8 cellular contexts compared by ENCODE assay signal in genomic region chr3:16480861-16481569, GRCh38. TPM values are rescaled to one million over a fixed set of nuclear protein-coding genes. Genes with fewer than 3 reads are reported as not detected.
A peak's percentile ranks its signal among the peaks of the same experiment; 100 is the strongest.
DNase-seq lines count a peak whose midpoint lies in the region; ATAC-seq lines count a peak whose summit lies in the region.

No MANE protein-coding gene starts in this region.

- peaks cover 86 to 97% (median 89%) of the 10 kb centered on the region in 3 donors for H3K4me1 Mint-ChIP-seq in T-cell

- H3K36me3 ChIP-seq in BLaER1 treated with 17β-estradiol and CSF1 and Interleukin-3, amounts not matched to agents 10 nM and 100 nM, result peaks cover 54 to 89% (median 74%) of the 10 kb centered on the region in 11 experiments

- DNase-seq in T-cell, result peak in 3 of 34 experiments; percentile 13 to 23 (median 15)
- DNase-seq in iris pigment epithelial cell (ENCODE audit: low read depth), result peak; percentile 85
- no peak for DNase-seq in SK-N-DZ (ENCODE audit: low spot score)
- DNase-seq in activated gamma-delta T cell treated with Interleukin-2 at 50 U/mL for 16 hours, result no peak
- no peak for DNase-seq in foreskin melanocyte

- H3K27me3 Mint-ChIP-seq in T-cell, result no peaks in the 10 kb centered on the region

- peak overlapping the region in 1 of 11 experiments; percentile 20; a peak in 1 of 22 replicates for H3K9ac ChIP-seq in BLaER1 treated with 17β-estradiol and CSF1 and Interleukin-3, amounts not matched to agents 10 nM and 100 nM

- POLR2A ChIA-PET in T-cell (lab: Charles Lee), result interaction anchor here (0.5 to 0.7 kb wide), 4 partner anchors 27 to 78 kb away, joined by 4 to 6 read pairs (median 4); no protein-coding TSS in a partner anchor

- H3K4me2 ChIP-seq in BLaER1 treated with 17β-estradiol and CSF1 and Interleukin-3, amounts not matched to agents 10 nM and 100 nM, result peak overlapping the region; percentile 56 to 84 (median 70); a peak in 20 of 22 replicates

- H3K4me3 ChIP-seq in BLaER1 treated with 17β-estradiol and CSF1 and Interleukin-3, amounts not matched to agents 10 nM and 100 nM, result no peak overlapping the region

- ATAC-seq in GM21619 (IDR thresholded peaks at IDR 0.05; ENCODE audit: unreplicated experiment) (peak; percentile 50), T-cell (replicated peaks in 1 of 4) (peak; percentile 66 to 78 (median 70)), HG02852 (IDR thresholded peaks at IDR 0.05; ENCODE audit: unreplicated experiment) (no peak)

- no peaks in the 10 kb centered on the region for H3K9me3 Mint-ChIP-seq in T-cell

- H3K27ac ChIP-seq in BLaER1 treated with 17β-estradiol and CSF1 and Interleukin-3, amounts not matched to agents 10 nM and 100 nM, result peak overlapping the region in 8 of 11 experiments; percentile 37 to 68 (median 50); a peak in 11 of 22 replicates

- H4K20me1 ChIP-seq in BLaER1 treated with 17β-estradiol and CSF1 and Interleukin-3, amounts not matched to agents 10 nM and 100 nM, result peaks cover 0 to 80% (median 42%) of the 10 kb centered on the region in 11 experiments; a peak in 14 of 22 replicates

- CTCF ChIA-PET in T-cell (lab: Charles Lee), result interaction anchor here (0.7 to 1.2 kb wide), 4 partner anchors 11 to 1915 kb away, joined by 3 to 4 read pairs (median 3); no protein-coding TSS in a partner anchor

- H3K9me3 ChIP-seq in BLaER1 treated with 17β-estradiol and CSF1 and Interleukin-3, amounts not matched to agents 10 nM and 100 nM (replicated peaks in 1 of 11), result peaks cover 7 to 44% (median 39%) of the 10 kb centered on the region in 11 experiments; a peak in 21 of 22 replicates

- peaks cover 28 to 61% (median 38%) of the 10 kb centered on the region in 10 experiments for H3K4me1 ChIP-seq in BLaER1 treated with 17β-estradiol and CSF1 and Interleukin-3, amounts not matched to agents 10 nM and 100 nM

- H3K36me3 Mint-ChIP-seq in T-cell, result peaks cover 51% of the 10 kb centered on the region

- H3K27ac Mint-ChIP-seq in T-cell, result peak overlapping the region; percentile 93 to 98

- peak overlapping the region; percentile 63 to 68 (median 66) for H3K4me3 Mint-ChIP-seq in T-cell

- H3K27me3 ChIP-seq in BLaER1 treated with 17β-estradiol and CSF1 and Interleukin-3, amounts not matched to agents 10 nM and 100 nM, result no peaks in the 10 kb centered on the region

RNA-seq across cellular contexts. Expression of gene RFTN1, which starts 32.5 kb away (rescaled TPM):
- 10 to 100 TPM; 55.5 to 73.4 (median 70.7) TPM for total RNA-seq in T-cell
- 9.9 and 10.3 TPM in 2 replicates for polyA plus RNA-seq in SK-N-DZ (2014; cell fraction: cytosol; rRNA removed)
- 6.0 and 7.1 TPM in 2 replicates for polyA plus RNA-seq in SK-N-DZ (2014; cell fraction: nucleus; rRNA removed)
